In the genomic region with DNA sequence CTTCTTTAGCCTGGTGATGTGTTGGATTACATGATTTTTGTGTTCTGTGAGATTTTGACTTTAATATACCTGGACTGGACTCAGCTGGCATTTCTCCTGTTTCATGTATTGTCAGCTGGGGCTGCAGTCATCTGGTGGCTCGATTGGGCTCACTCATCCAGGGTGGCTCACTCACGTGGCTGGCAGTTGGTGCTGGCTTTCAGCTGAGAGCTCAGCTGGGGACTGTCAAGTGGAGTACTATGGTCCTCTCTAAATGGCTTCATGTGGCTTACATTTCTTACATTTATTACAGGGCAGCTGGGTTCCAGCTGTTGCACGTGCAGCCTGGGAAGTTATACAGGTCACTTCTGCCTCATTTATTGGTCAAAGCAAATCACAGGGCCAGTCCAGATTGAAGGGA, we compare ENCODE assay signal across 35 cellular contexts.
A peak's percentile ranks its signal among the peaks of the same experiment; 100 is the strongest.
DNase-seq lines count a peak whose midpoint lies in the region; ATAC-seq and TF ChIP-seq lines count a peak whose summit lies in the region.
"Had no signal": no experiment of that assay in that cellular context is flagged by ENCODE, and none has a peak within 500 bp of the region (broad histone marks: within the 10 kb centered on the region; RNA-seq: fewer than 3 reads in every experiment).

No MANE protein-coding gene starts in this region.

- H3K9me3 Mint-ChIP-seq in memory B cell: no peaks in the 10 kb centered on the region
- H3K9me3 Mint-ChIP-seq in stimulated activated memory B cell treated with anti-CD40 and anti-IgM and Interleukin-4, amounts not matched to agents 10 μg/mL and 1 μg/mL and 100 μg/mL, for 72 hours: no peaks in the 10 kb centered on the region
- no peaks in the 10 kb centered on the region for H3K9me3 Mint-ChIP-seq in stimulated activated naive B cell treated with anti-CD40 and anti-IgM and Interleukin-4, amounts not matched to agents 10 μg/mL and 1 μg/mL and 100 μg/mL, for 72 hours
- no peaks in the 10 kb centered on the region for H3K9me3 Mint-ChIP-seq in activated T-cell treated with anti-CD3 and anti-CD28 coated beads, Interleukin-2, amount 50 U/mL, for 24 hours
- H3K9me3 Mint-ChIP-seq: CD4-positive, alpha-beta memory T cell; CD4-positive, alpha-beta T cell; CD8-positive, alpha-beta memory T cell; CD8-positive, alpha-beta T cell had no signal

- peaks cover 4% of the 10 kb centered on the region for H3K4me1 ChIP-seq in HEK293 (ENCODE audit: control insufficient read depth, insufficient read depth, low read length)
- H3K4me1 ChIP-seq: BE2C, Caco-2 had no signal

- peaks cover 6% of the 10 kb centered on the region for H3K4me1 Mint-ChIP-seq in memory B cell
- peaks cover 22% of the 10 kb centered on the region for H3K4me1 Mint-ChIP-seq in stimulated activated memory B cell treated with anti-CD40 and anti-IgM and Interleukin-4, amounts not matched to agents 10 μg/mL and 1 μg/mL and 100 μg/mL, for 72 hours
- H3K4me1 Mint-ChIP-seq in stimulated activated naive B cell treated with anti-CD40 and anti-IgM and Interleukin-4, amounts not matched to agents 10 μg/mL and 1 μg/mL and 100 μg/mL, for 72 hours: peaks cover 15 to 17% of the 10 kb centered on the region in 2 donors
- H3K4me1 Mint-ChIP-seq in activated T-cell treated with anti-CD3 and anti-CD28 coated beads, Interleukin-2, amount 50 U/mL, for 24 hours (ENCODE audit: low read depth): peaks cover 14% of the 10 kb centered on the region
- H3K4me1 Mint-ChIP-seq: CD14-positive monocyte; CD4-positive, CD25-positive, alpha-beta regulatory T cell had no signal

- peaks cover 0 to 3% of the 10 kb centered on the region in 2 experiments; a peak in 2 of 3 replicates for H3K36me3 ChIP-seq in HEK293 (ENCODE audit: control insufficient read depth in 2 of 2, insufficient read depth in 1 of 2, low read length in 2 of 2)
- H3K36me3 ChIP-seq: BE2C had no signal

- DNase-seq in memory B cell (ENCODE audit: low spot score in 2 of 2): no peak
- DNase-seq in stimulated activated naive B cell treated with anti-CD40 and anti-IgM and Interleukin-4, amounts not matched to agents 10 μg/mL and 1 μg/mL and 100 μg/mL, for 72 hours: no peak
- no peak for DNase-seq in activated T-cell treated with anti-CD3 and anti-CD28 coated beads, Interleukin-2, amount 50 U/mL, for 24 hours
- no peak for DNase-seq in stimulated activated CD4-positive, alpha-beta T cell treated with anti-CD3 and anti-CD28 coated beads, Interleukin-15, amount 100 ng/mL, for 24 hours
- DNase-seq in KBM-7: no peak
- DNase-seq in NCI-H524 treated with DMSO at 0.1 percent for 48 hours (lab: John Stamatoyannopoulos, UW): no peak
- DNase-seq: 8988T; ACHN; AML-193; BE2C; C1 segment of cervical spinal cord; Caco-2; Calu3; CD4-positive, alpha-beta memory T cell; CD4-positive, alpha-beta T cell; CD4-positive, CD25-positive, alpha-beta regulatory T cell; CD8-positive, alpha-beta memory T cell; CD8-positive, alpha-beta T cell; COR-L47; DMS 273 treated with DMSO at 0.1 percent for 48 hours; DMS153; DMS53; DMS79; DMS79 treated with DMSO at 0.1 percent for 48 hours; DND-41; EL had no signal

- H3K36me3 Mint-ChIP-seq in memory B cell: peaks cover 23% of the 10 kb centered on the region
- H3K36me3 Mint-ChIP-seq in stimulated activated memory B cell treated with anti-CD40 and anti-IgM and Interleukin-4, amounts not matched to agents 10 μg/mL and 1 μg/mL and 100 μg/mL, for 72 hours: peaks cover 26% of the 10 kb centered on the region
- H3K36me3 Mint-ChIP-seq in stimulated activated naive B cell treated with anti-CD40 and anti-IgM and Interleukin-4, amounts not matched to agents 10 μg/mL and 1 μg/mL and 100 μg/mL, for 72 hours: peaks cover 0 to 10% of the 10 kb centered on the region in 2 donors
- no peaks in the 10 kb centered on the region for H3K36me3 Mint-ChIP-seq in activated T-cell treated with anti-CD3 and anti-CD28 coated beads, Interleukin-2, amount 50 U/mL, for 24 hours (ENCODE audit: low read depth)
- H3K36me3 Mint-ChIP-seq: CD14-positive monocyte; CD4-positive, CD25-positive, alpha-beta regulatory T cell had no signal

- POLR2A ChIA-PET in HEK293 (lab: Yijun Ruan, JAX): no interaction called here

- no peaks in the 10 kb centered on the region for H3K9me3 ChIP-seq in HEK293 (ENCODE audit: control insufficient read depth, insufficient read depth, low read depth, low read length)
- H3K9me3 ChIP-seq: A549, BE2C, Caco-2 had no signal

- H3K27me3 Mint-ChIP-seq in memory B cell: no peaks in the 10 kb centered on the region
- no peaks in the 10 kb centered on the region for H3K27me3 Mint-ChIP-seq in stimulated activated memory B cell treated with anti-CD40 and anti-IgM and Interleukin-4, amounts not matched to agents 10 μg/mL and 1 μg/mL and 100 μg/mL, for 72 hours
- no peaks in the 10 kb centered on the region for H3K27me3 Mint-ChIP-seq in stimulated activated naive B cell treated with anti-CD40 and anti-IgM and Interleukin-4, amounts not matched to agents 10 μg/mL and 1 μg/mL and 100 μg/mL, for 72 hours
- no peaks in the 10 kb centered on the region for H3K27me3 Mint-ChIP-seq in activated T-cell treated with anti-CD3 and anti-CD28 coated beads, Interleukin-2, amount 50 U/mL, for 24 hours
- H3K27me3 Mint-ChIP-seq: B cell; CD4-positive, alpha-beta memory T cell; CD4-positive, alpha-beta T cell; CD4-positive, CD25-positive, alpha-beta regulatory T cell; CD8-positive, alpha-beta memory T cell had no signal

- no peak overlapping the region for H3K27ac ChIP-seq in HEK293 (ENCODE audit: extremely low read depth, low read depth, low read length)
- H3K27ac ChIP-seq: 22Rv1; A549; BLaER1; BLaER1 treated with 17β-estradiol and CSF1 and Interleukin-3, amounts not matched to agents 10 nM and 100 nM; C4-2B had no signal

- peak overlapping the region; percentile 10 for H3K27ac Mint-ChIP-seq in memory B cell
- peak overlapping the region; percentile 53 for H3K27ac Mint-ChIP-seq in stimulated activated memory B cell treated with anti-CD40 and anti-IgM and Interleukin-4, amounts not matched to agents 10 μg/mL and 1 μg/mL and 100 μg/mL, for 72 hours
- peak overlapping the region; percentile 16 for H3K27ac Mint-ChIP-seq in stimulated activated naive B cell treated with anti-CD40 and anti-IgM and Interleukin-4, amounts not matched to agents 10 μg/mL and 1 μg/mL and 100 μg/mL, for 72 hours
- no peak overlapping the region for H3K27ac Mint-ChIP-seq in activated T-cell treated with anti-CD3 and anti-CD28 coated beads, Interleukin-2, amount 50 U/mL, for 24 hours
- H3K27ac Mint-ChIP-seq: B cell; CD14-positive monocyte; CD4-positive, alpha-beta memory T cell; CD4-positive, alpha-beta T cell; CD8-positive, alpha-beta memory T cell; CD8-positive, alpha-beta T cell had no signal

- ATAC-seq in memory B cell (ENCODE audit: low read depth): no peak
- no peak for ATAC-seq in stimulated activated memory B cell treated with anti-CD40 and anti-IgM and Interleukin-4, amounts not matched to agents 10 μg/mL and 1 μg/mL and 100 μg/mL, for 72 hours
- no peak for ATAC-seq in stimulated activated naive B cell treated with anti-CD40 and anti-IgM and Interleukin-4, amounts not matched to agents 10 μg/mL and 1 μg/mL and 100 μg/mL, for 72 hours (replicated peaks)
- ATAC-seq: A549; CD8-positive, alpha-beta T cell had no signal

- TF ChIP-seq CTCF in HEK293 (tag by site-specific recombination; IDR thresholded peaks at IDR 0.05): no peak

- in situ Hi-C loops in KBM-7 (cut with MboI; ENCODE audit: low pct_unique_long_range_greater_than_20kb, low sequenced_read_pairs): no loop called here

- H3K4me3 Mint-ChIP-seq in memory B cell: no peak overlapping the region
- no peak overlapping the region for H3K4me3 Mint-ChIP-seq in stimulated activated memory B cell treated with anti-CD40 and anti-IgM and Interleukin-4, amounts not matched to agents 10 μg/mL and 1 μg/mL and 100 μg/mL, for 72 hours
- no peak overlapping the region for H3K4me3 Mint-ChIP-seq in stimulated activated naive B cell treated with anti-CD40 and anti-IgM and Interleukin-4, amounts not matched to agents 10 μg/mL and 1 μg/mL and 100 μg/mL, for 72 hours
- H3K4me3 Mint-ChIP-seq in activated T-cell treated with anti-CD3 and anti-CD28 coated beads, Interleukin-2, amount 50 U/mL, for 24 hours: no peak overlapping the region
- H3K4me3 Mint-ChIP-seq: B cell; CD14-positive monocyte; CD4-positive, alpha-beta memory T cell; CD4-positive, alpha-beta T cell; CD4-positive, CD25-positive, alpha-beta regulatory T cell; CD8-positive, alpha-beta memory T cell; CD8-positive, alpha-beta T cell had no signal

- CTCF ChIA-PET in HEK293 (lab: Yijun Ruan, JAX): interaction anchor here (0.5 to 3.1 kb wide), 3 partner anchors 9 to 40 kb away, joined by 3 to 25 read pairs (median 4); no protein-coding TSS in a partner anchor

- H3K4me3 ChIP-seq in HEK293 (ENCODE audit: low read depth, low read length): no peak overlapping the region
- H3K4me3 ChIP-seq: A549; BLaER1; BLaER1 treated with 17β-estradiol and CSF1 and Interleukin-3, amounts not matched to agents 10 nM and 100 nM had no signal

TF ChIP-seq in HEK293, 187 proteins besides CTCF, POLR2A, EP300 and RAD21:
- TF ChIP-seq ZBTB48 (tag by site-specific recombination; IDR thresholded peaks at IDR 0.05) (no peak), ZIC2 (tag by site-specific recombination; IDR thresholded peaks at IDR 0.05) (peak; percentile 67), IKZF3 (tag by site-specific recombination; IDR thresholded peaks at IDR 0.05) (no peak)
